18 cellular contexts compared by ENCODE assay signal in the genomic region with DNA sequence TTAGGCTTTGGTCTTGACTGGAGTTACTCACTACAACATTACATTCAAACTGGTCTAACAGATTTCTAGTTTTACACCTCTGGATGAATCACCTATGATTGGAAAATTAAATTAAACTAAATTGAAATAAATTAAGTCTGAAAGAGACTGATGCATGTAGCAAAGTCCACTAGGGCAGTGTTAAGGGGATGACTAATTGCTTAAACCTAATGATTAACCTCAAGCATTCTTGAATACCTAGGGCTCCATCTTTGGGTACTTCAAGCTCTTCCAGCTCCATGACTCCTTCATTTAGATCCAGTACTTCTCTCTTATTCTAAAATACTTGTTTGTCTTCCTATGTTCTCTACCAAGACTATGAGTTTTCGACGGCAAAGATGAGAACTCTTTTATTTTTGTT.
DNase-seq lines count a peak whose midpoint lies in the region; ATAC-seq, FAIRE-seq and TF ChIP-seq lines count a peak whose summit lies in the region.
"Had no signal": no experiment of that assay in that cellular context is flagged by ENCODE, and none has a peak within 500 bp of the region (broad histone marks: within the 10 kb centered on the region; RNA-seq: fewer than 3 reads in every experiment).

No MANE protein-coding gene starts in this region.

- 49 to 72% (median 66%) methylated on average over 2 of the region's 2 CpGs for WGBS in small intestine, 3 donors

- peak; percentile 64 for FAIRE-seq in small intestine (lab: Jason Lieb, UNC)
- FAIRE-seq: H1, HepG2, HTR-8/SVneo had no signal

- H3K4me1 ChIP-seq in small intestine (ENCODE audit: control insufficient read depth in 2 of 2, insufficient read depth in 1 of 2, low read depth in 1 of 2, low read length in 1 of 2) = peaks cover 0 to 2% of the 10 kb centered on the region in 2 donors
- H3K4me1 ChIP-seq: BLaER1 treated with 17β-estradiol and CSF1 and Interleukin-3, amounts not matched to agents 10 nM and 100 nM; HAP-1 had no signal

- H3K27ac ChIP-seq in small intestine (ENCODE audit: low read depth in 1 of 2, low read length in 1 of 2) (peak overlapping the region in 1 of 2 donors; percentile 32), substantia nigra (ENCODE audit: low read depth, low read length, poor library complexity, severe bottlenecking) (no peak overlapping the region)
- H3K27ac ChIP-seq: 22Rv1; BLaER1 treated with 17β-estradiol and CSF1 and Interleukin-3, amounts not matched to agents 10 nM and 100 nM had no signal

- H3K36me3 ChIP-seq in small intestine (ENCODE audit: control insufficient read depth in 2 of 2, insufficient read depth in 2 of 2, low read length in 2 of 2) = no peaks in the 10 kb centered on the region
- H3K36me3 ChIP-seq: BLaER1 treated with 17β-estradiol and CSF1 and Interleukin-3, amounts not matched to agents 10 nM and 100 nM; HAP-1 had no signal

- DNase-seq in DMS53 (lab: John Stamatoyannopoulos, UW) (peak; percentile 48), DMS53 treated with DMSO at 0.1 percent for 48 hours (lab: John Stamatoyannopoulos, UW; ENCODE audit: unreplicated experiment) (no peak), epithelial cell of proximal tubule (ENCODE audit: low read depth) (peak; percentile 61), kidney glomerular epithelial cell (lab: John Stamatoyannopoulos, UW) (peak; percentile 8), small intestine (peak; percentile 63), substantia nigra (lab: John Stamatoyannopoulos, UW) (no peak), Kasumi-1 (lab: John Stamatoyannopoulos, UW) (no peak)
- DNase-seq: Calu3; CD4-positive, CD25-positive, alpha-beta regulatory T cell; DMS 273 treated with DMSO at 0.1 percent for 48 hours; GF-D8 had no signal

- no peak for ATAC-seq in HG03521 (IDR thresholded peaks at IDR 0.05; ENCODE audit: unreplicated experiment)
- ATAC-seq: HepG2 had no signal

- no peak overlapping the region for H3K4me3 ChIP-seq in epithelial cell of proximal tubule (ENCODE audit: low read depth, low read length)
- no peak overlapping the region for H3K4me3 ChIP-seq in small intestine (ENCODE audit: low read depth in 1 of 2, low read length in 2 of 2)
- H3K4me3 ChIP-seq: BLaER1 treated with 17β-estradiol and CSF1 and Interleukin-3, amounts not matched to agents 10 nM and 100 nM; HAP-1 had no signal

- H3K27me3 ChIP-seq in small intestine (ENCODE audit: control insufficient read depth in 2 of 2, insufficient read depth in 2 of 2, low read length in 2 of 2) = no peaks in the 10 kb centered on the region

- no peaks in the 10 kb centered on the region for H3K9me3 ChIP-seq in small intestine (ENCODE audit: control insufficient read depth, low read depth)
- H3K9me3 ChIP-seq: HAP-1 had no signal

- no peak for TF ChIP-seq CTCF in epithelial cell of proximal tubule (conservative IDR thresholded peaks at IDR 0.05; ENCODE audit: low read depth, low read length)

Comparison
In these comparisons a context has a peak if more than half of its experiments do, and no peak if none do; other contexts are left out.
1. DNase-seq: peak in DMS53 (single experiment), epithelial cell of proximal tubule (single experiment), kidney glomerular epithelial cell (single experiment) and small intestine (single experiment); none in DMS53 treated with DMSO at 0.1 percent for 48 hours (single experiment), substantia nigra (0 of 49) and Kasumi-1 (0 of 2).